In the genomic region with DNA sequence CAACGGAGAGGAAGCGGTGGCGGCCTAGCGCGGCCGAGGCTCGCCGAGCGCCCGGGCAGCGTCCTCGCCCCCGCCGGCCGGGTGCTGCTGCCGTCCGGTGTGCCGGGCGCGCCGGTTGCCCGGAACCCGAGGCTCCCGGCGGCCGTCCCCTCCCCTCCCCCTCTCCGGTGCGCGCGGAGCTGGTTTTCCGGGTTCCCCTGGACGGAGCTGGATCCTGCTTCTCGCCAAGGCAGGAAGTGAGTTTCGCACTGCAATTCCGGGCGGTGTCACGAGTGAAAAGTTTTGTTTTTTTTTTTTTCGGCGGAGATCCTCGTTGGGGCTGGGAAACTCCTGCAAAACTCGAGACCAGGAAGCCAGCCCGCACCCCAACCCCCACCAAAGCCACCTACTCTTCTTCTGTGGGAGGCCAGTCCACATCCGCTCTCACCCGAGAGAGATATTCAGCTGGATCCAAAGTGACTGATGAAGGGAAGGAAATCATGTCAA, we compare ENCODE assay signal across 1 cellular context.
TF ChIP-seq lines count a peak whose summit lies in the region.

A gene with protein sequence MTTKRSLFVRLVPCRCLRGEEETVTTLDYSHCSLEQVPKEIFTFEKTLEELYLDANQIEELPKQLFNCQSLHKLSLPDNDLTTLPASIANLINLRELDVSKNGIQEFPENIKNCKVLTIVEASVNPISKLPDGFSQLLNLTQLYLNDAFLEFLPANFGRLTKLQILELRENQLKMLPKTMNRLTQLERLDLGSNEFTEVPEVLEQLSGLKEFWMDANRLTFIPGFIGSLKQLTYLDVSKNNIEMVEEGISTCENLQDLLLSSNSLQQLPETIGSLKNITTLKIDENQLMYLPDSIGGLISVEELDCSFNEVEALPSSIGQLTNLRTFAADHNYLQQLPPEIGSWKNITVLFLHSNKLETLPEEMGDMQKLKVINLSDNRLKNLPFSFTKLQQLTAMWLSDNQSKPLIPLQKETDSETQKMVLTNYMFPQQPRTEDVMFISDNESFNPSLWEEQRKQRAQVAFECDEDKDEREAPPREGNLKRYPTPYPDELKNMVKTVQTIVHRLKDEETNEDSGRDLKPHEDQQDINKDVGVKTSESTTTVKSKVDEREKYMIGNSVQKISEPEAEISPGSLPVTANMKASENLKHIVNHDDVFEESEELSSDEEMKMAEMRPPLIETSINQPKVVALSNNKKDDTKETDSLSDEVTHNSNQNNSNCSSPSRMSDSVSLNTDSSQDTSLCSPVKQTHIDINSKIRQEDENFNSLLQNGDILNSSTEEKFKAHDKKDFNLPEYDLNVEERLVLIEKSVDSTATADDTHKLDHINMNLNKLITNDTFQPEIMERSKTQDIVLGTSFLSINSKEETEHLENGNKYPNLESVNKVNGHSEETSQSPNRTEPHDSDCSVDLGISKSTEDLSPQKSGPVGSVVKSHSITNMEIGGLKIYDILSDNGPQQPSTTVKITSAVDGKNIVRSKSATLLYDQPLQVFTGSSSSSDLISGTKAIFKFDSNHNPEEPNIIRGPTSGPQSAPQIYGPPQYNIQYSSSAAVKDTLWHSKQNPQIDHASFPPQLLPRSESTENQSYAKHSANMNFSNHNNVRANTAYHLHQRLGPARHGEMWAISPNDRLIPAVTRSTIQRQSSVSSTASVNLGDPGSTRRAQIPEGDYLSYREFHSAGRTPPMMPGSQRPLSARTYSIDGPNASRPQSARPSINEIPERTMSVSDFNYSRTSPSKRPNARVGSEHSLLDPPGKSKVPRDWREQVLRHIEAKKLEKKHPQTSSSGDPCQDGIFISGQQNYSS (N-terminal part only) (plus strand): TSS at position 300 of the 486 bp plus-strand sequence. CDS start 66,144 bp downstream, outside the sequence.

TF ChIP-seq in H1, 55 proteins besides CTCF, POLR2A, EP300 and RAD21:
- no peak; the same call in 1 of the 2 replicates for TF ChIP-seq SP4 (IDR thresholded peaks at IDR 0.05; ENCODE audit: low read length)
- no peak for TF ChIP-seq KDM1A (IDR thresholded peaks at IDR 0.05; ENCODE audit: borderline replicate concordance, low read length)
- no peak for TF ChIP-seq NRF1 (IDR thresholded peaks at IDR 0.05; ENCODE audit: low read depth, low read length)
- TF ChIP-seq CTBP2 (IDR thresholded peaks at IDR 0.05; ENCODE audit: borderline replicate concordance, insufficient read depth, insufficient read length, low read length): no peak
- TF ChIP-seq SAP30 (IDR thresholded peaks at IDR 0.05; ENCODE audit: insufficient read depth, insufficient replicate concordance, low read length): no peak
- TF ChIP-seq GABPA (IDR thresholded peaks at IDR 0.05; ENCODE audit: borderline replicate concordance, insufficient read depth, low read length): no peak
- TF ChIP-seq SIN3A (conservative IDR thresholded peaks at IDR 0.05 in 1 of 2, IDR thresholded peaks at IDR 0.05 in 1 of 2; ENCODE audit: low read depth in 1 of 2, low read length in 2 of 2): no peak
- TF ChIP-seq, protein P1, sequence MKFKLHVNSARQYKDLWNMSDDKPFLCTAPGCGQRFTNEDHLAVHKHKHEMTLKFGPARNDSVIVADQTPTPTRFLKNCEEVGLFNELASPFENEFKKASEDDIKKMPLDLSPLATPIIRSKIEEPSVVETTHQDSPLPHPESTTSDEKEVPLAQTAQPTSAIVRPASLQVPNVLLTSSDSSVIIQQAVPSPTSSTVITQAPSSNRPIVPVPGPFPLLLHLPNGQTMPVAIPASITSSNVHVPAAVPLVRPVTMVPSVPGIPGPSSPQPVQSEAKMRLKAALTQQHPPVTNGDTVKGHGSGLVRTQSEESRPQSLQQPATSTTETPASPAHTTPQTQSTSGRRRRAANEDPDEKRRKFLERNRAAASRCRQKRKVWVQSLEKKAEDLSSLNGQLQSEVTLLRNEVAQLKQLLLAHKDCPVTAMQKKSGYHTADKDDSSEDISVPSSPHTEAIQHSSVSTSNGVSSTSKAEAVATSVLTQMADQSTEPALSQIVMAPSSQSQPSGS (IDR thresholded peaks at IDR 0.05; ENCODE audit: low read length): no peak
- no peak for TF ChIP-seq SP2 (IDR thresholded peaks at IDR 0.05; ENCODE audit: low read length)
- TF ChIP-seq GTF2F1 (IDR thresholded peaks at IDR 0.05; ENCODE audit: borderline replicate concordance, low read depth, low read length): no peak
- peak; percentile 52 for TF ChIP-seq TAF1 (IDR thresholded peaks at IDR 0.05; ENCODE audit: low read depth, low read length)
- no peak for TF ChIP-seq EZH2 (IDR thresholded peaks at IDR 0.05; ENCODE audit: low read depth, low read length, severe bottlenecking)
- TF ChIP-seq RBBP5 (IDR thresholded peaks at IDR 0.05; ENCODE audit: borderline replicate concordance, low read depth, low read length): peak; percentile 10; the same call in 1 of the 2 replicates
- no peak for TF ChIP-seq YY1 (IDR thresholded peaks at IDR 0.05; ENCODE audit: low read depth, low read length)
- TF ChIP-seq RFX5 (IDR thresholded peaks at IDR 0.05; ENCODE audit: borderline replicate concordance, low read depth, low read length): no peak
- TF ChIP-seq TEAD4 (IDR thresholded peaks at IDR 0.05; ENCODE audit: low read depth, low read length): no peak
- TF ChIP-seq, protein P2, sequence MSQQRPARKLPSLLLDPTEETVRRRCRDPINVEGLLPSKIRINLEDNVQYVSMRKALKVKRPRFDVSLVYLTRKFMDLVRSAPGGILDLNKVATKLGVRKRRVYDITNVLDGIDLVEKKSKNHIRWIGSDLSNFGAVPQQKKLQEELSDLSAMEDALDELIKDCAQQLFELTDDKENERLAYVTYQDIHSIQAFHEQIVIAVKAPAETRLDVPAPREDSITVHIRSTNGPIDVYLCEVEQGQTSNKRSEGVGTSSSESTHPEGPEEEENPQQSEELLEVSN (IDR thresholded peaks at IDR 0.05): no peak
- TF ChIP-seq FOSL1 (IDR thresholded peaks at IDR 0.05; ENCODE audit: insufficient read depth, low read depth, low read length): no peak
- no peak for TF ChIP-seq MAFK (IDR thresholded peaks at IDR 0.05; ENCODE audit: low read depth, low read length)
- TF ChIP-seq KDM4A (IDR thresholded peaks at IDR 0.05; ENCODE audit: low read depth, low read length, severe bottlenecking): peak; percentile 85
- TF ChIP-seq RNF2 (IDR thresholded peaks at IDR 0.05; ENCODE audit: borderline replicate concordance, low read depth, low read length, missing control alignments, poor library complexity, severe bottlenecking): no peak
- no peak for TF ChIP-seq POU5F1 (IDR thresholded peaks at IDR 0.05; ENCODE audit: low read depth, low read length)
- TF ChIP-seq JUND (IDR thresholded peaks at IDR 0.05; ENCODE audit: low read length): no peak
- TF ChIP-seq BACH1 (IDR thresholded peaks at IDR 0.05; ENCODE audit: low read length): peak; percentile 17; the same call in 1 of the 2 replicates
- TF ChIP-seq CHD2 (IDR thresholded peaks at IDR 0.05; ENCODE audit: low read length): no peak
